Comparison of ENCODE assay signal across 8 cellular contexts in genomic region chr2:32063310-32064020, GRCh38. TPM values are rescaled to one million over a fixed set of nuclear protein-coding genes. Genes with fewer than 3 reads are reported as not detected.
DNase-seq lines count a peak whose midpoint lies in the region; ATAC-seq and TF ChIP-seq lines count a peak whose summit lies in the region.

A gene with protein sequence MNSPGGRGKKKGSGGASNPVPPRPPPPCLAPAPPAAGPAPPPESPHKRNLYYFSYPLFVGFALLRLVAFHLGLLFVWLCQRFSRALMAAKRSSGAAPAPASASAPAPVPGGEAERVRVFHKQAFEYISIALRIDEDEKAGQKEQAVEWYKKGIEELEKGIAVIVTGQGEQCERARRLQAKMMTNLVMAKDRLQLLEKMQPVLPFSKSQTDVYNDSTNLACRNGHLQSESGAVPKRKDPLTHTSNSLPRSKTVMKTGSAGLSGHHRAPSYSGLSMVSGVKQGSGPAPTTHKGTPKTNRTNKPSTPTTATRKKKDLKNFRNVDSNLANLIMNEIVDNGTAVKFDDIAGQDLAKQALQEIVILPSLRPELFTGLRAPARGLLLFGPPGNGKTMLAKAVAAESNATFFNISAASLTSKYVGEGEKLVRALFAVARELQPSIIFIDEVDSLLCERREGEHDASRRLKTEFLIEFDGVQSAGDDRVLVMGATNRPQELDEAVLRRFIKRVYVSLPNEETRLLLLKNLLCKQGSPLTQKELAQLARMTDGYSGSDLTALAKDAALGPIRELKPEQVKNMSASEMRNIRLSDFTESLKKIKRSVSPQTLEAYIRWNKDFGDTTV (plus strand): TSS chr2:32063556. CDS start chr2:32063832, 276 bp downstream.

- H3K9me3 ChIP-seq in heart right ventricle (no peaks in the 10 kb centered on the region), upper lobe of left lung (no peaks in the 10 kb centered on the region)

- peak; percentile 98 for DNase-seq in GM13977 (ENCODE audit: low spot score)
- DNase-seq in NCI-H146 treated with DMSO at 0.1 percent for 48 hours (lab: John Stamatoyannopoulos, UW; ENCODE audit: unreplicated experiment): peak; percentile 97
- peak; percentile 91 for DNase-seq in amniotic epithelial cell (ENCODE audit: low read depth)
- DNase-seq in heart right ventricle: peak; percentile 97 to 98
- DNase-seq in posterior cingulate gyrus: peak; percentile 90 to 100 (median 96)
- peak; percentile 99 to 100 for DNase-seq in upper lobe of left lung

- peak in 2 of 4 donors; percentile 59 to 68 for TF ChIP-seq POLR2A in upper lobe of left lung (IDR thresholded peaks at IDR 0.05)

- peak within 1 kb of the TSS; percentile 79 to 96 (median 93) for H3K27ac ChIP-seq in heart right ventricle
- peak within 1 kb of the TSS; percentile 88 to 96 (median 94) for H3K27ac ChIP-seq in upper lobe of left lung

- WGBS in heart right ventricle, 2 donors: 0% methylated on average over 53 to 79 of the region's 79 CpGs
- 0 to 1% methylated on average over 35 to 63 of the region's 79 CpGs for WGBS in upper lobe of left lung, 2 donors

- in situ Hi-C loops in GM13977 (cut with MboI; ENCODE audit: low pct_unique_long_range_greater_than_20kb, low sequenced_read_pairs, unreplicated experiment): no loop called here

- H3K4me3 ChIP-seq in heart right ventricle (peak within 1 kb of the TSS; percentile 64 to 99 (median 87)), upper lobe of left lung (peak within 1 kb of the TSS; percentile 81 to 90 (median 86))

- H3K27me3 ChIP-seq in heart right ventricle (no peaks in the 10 kb centered on the region), upper lobe of left lung (no peaks in the 10 kb centered on the region)

- TF ChIP-seq EP300 in upper lobe of left lung (IDR thresholded peaks at IDR 0.05): peak in 1 of 4 donors; percentile 13

- TF ChIP-seq CTCF in GM13977 (IDR thresholded peaks at IDR 0.05; ENCODE audit: extremely low read depth, insufficient read depth, missing control alignments) (peak; percentile 42), heart right ventricle (IDR thresholded peaks at IDR 0.05) (peak; percentile 37 to 80 (median 58)), upper lobe of left lung (IDR thresholded peaks at IDR 0.05) (peak; percentile 49 to 97 (median 91))

- H3K4me1 ChIP-seq in heart right ventricle (peaks cover 0 to 40% (median 21%) of the 10 kb centered on the region in 9 donors), upper lobe of left lung (peaks cover 14 to 32% (median 21%) of the 10 kb centered on the region in 4 donors)

- intact Hi-C loops in T-helper 1 cell treated with Interleukin-12 subunit alpha and Interleukin-12 subunit beta and Interleukin-4 antibody, amounts not matched to agents 30 ng/mL and 1 ng/mL, for 36 hours (cut with micrococcal nuclease): loop anchor here (1.0 to 10.0 kb wide), 12 partner anchors 24 to 1917 kb away; partner anchors contain the start of genes BIRC6, DPY30, FAM98A and LBH
- intact Hi-C loops in heart right ventricle (cut with DNase I): loop anchor here in 5 of 10 donors (1.0 to 10.0 kb wide), 8 partner anchors 23 to 214 kb away; partner anchors contain the start of genes MEMO1 (in 5 of the 5), SLC30A6 (in 2 of the 5), DPY30 (in 1 of the 5) and YIPF4 (in 1 of the 5)
- intact Hi-C loops in posterior cingulate gyrus (cut with DNase I): loop anchor here (1.0 to 10.0 kb wide), 4 partner anchors 24 to 291 kb away; partner anchors contain the start of genes BIRC6, DPY30, MEMO1 and SLC30A6

- H3K36me3 ChIP-seq in heart right ventricle: peaks cover 0 to 8% (median 0%) of the 10 kb centered on the region in 9 donors
- H3K36me3 ChIP-seq in upper lobe of left lung: no peaks in the 10 kb centered on the region

- ATAC-seq in HG02884 (IDR thresholded peaks at IDR 0.05; ENCODE audit: unreplicated experiment): peak; percentile 95
- ATAC-seq in heart right ventricle: peak; percentile 95 to 99 (median 97)
- ATAC-seq in upper lobe of left lung (ENCODE audit: low FRiP score in 2 of 2): peak; percentile 97 to 98

RNA-seq across cellular contexts. Expression of the gene that starts here (rescaled TPM):
- 21.4 and 22.6 TPM in 2 replicates for total RNA-seq in T-helper 1 cell treated with Interleukin-12 subunit alpha and Interleukin-12 subunit beta and Interleukin-4 antibody, amounts not matched to agents 30 ng/mL and 1 ng/mL, for 36 hours
- total RNA-seq in heart right ventricle (10 to 100 TPM in 2 of 10 donors, 1 to 10 TPM in 8; 7.5 to 10.9 (median 9.2) TPM), upper lobe of left lung (10 to 100 TPM in 5 of 6 donors, 1 to 10 TPM in 1; 9.9 to 28.3 (median 14.8) TPM)
- polyA plus RNA-seq in heart right ventricle: 1 to 10 TPM; 2.4 to 4.2 TPM

Comparison
In these comparisons a context has a peak if more than half of its experiments do, and no peak if none do; other contexts are left out.
1. Peak in every context shown above with its lines: DNase-seq, ATAC-seq, H3K4me3 ChIP-seq and H3K27ac ChIP-seq.